In genomic region chr2:233379441-233379840, GRCh38 we compare ENCODE assay signal across 24 cellular contexts. TPM values are rescaled to one million over a fixed set of nuclear protein-coding genes. Genes with fewer than 3 reads are reported as not detected.
A peak's percentile ranks its signal among the peaks of the same experiment; 100 is the strongest.
DNase-seq lines count a peak whose midpoint lies in the region; ATAC-seq and TF ChIP-seq lines count a peak whose summit lies in the region.
"Had no signal": no experiment of that assay in that cellular context is flagged by ENCODE, and none has a peak within 500 bp of the region (broad histone marks: within the 10 kb centered on the region; RNA-seq: fewer than 3 reads in every experiment).

No MANE protein-coding gene starts in this region.

- no peaks in the 10 kb centered on the region for H3K9me2 ChIP-seq in OCI-LY7 (ENCODE audit: insufficient read depth, low read length)

- H3K4me1 ChIP-seq in Caco-2, result no peaks in the 10 kb centered on the region
- peaks cover 86% of the 10 kb centered on the region for H3K4me1 ChIP-seq in OCI-LY7 (ENCODE audit: insufficient read depth, low read length, poor library complexity, severe bottlenecking)
- peaks cover 3% of the 10 kb centered on the region in 2 experiments for H3K4me1 ChIP-seq in neutrophil (ENCODE audit: control insufficient read depth in 1 of 2, insufficient read depth in 1 of 2, low read depth in 1 of 2, low read length in 1 of 2)

- H3K4me1 Mint-ChIP-seq in Caco-2 (ENCODE audit: low read depth, unreplicated experiment), result peaks cover 30% of the 10 kb centered on the region
- peaks cover 50 to 64% of the 10 kb centered on the region in 2 donors for H3K4me1 Mint-ChIP-seq in effector memory CD8-positive, alpha-beta T cell (ENCODE audit: low read depth in 2 of 2)

- CTCF ChIA-PET in Caco-2 (lab: Charles Lee), result no interaction called here
- CTCF ChIA-PET in OCI-LY7 (lab: Charles Lee; ENCODE audit: unreplicated experiment), result no interaction called here

- H3K27ac Mint-ChIP-seq in Caco-2 (ENCODE audit: unreplicated experiment), result peak overlapping the region; percentile 14
- H3K27ac Mint-ChIP-seq in effector memory CD8-positive, alpha-beta T cell, result peak overlapping the region; percentile 5 to 78

- BruUV-seq in Caco-2 (replicated peaks; lab: Mats Ljungman, UMichigan), result no TSS peak
- BruUV-seq in OCI-LY7 (replicated peaks; lab: Mats Ljungman, UMichigan), result no TSS peak

- H3K27me3 ChIP-seq in Caco-2 (replicated peaks; ENCODE audit: control insufficient read depth, insufficient read depth, low read length) (no peaks in the 10 kb centered on the region), neutrophil (no peaks in the 10 kb centered on the region)
- H3K27me3 ChIP-seq: body of pancreas, esophagus muscularis mucosa, upper lobe of right lung had no signal

- DNase-seq in Caco-2, result no peak
- no peak for DNase-seq in OCI-LY7 (ENCODE audit: low spot score)
- no peak for DNase-seq in effector memory CD8-positive, alpha-beta T cell
- DNase-seq in midbrain (lab: John Stamatoyannopoulos, UW), result no peak
- no peak for DNase-seq in islet precursor cell
- no peak for DNase-seq in NCI-H226
- DNase-seq: activated CD8-positive, alpha-beta memory T cell treated with anti-CD3 and anti-CD28 coated beads, Interleukin-2, amount 50 U/mL, for 48 hours; activated effector memory CD4-positive, alpha-beta T cell treated with Interleukin-2 at 50 U/mL for 16 hours; body of pancreas; endodermal cell; GF-D8; left ventricle myocardium inferior; mucosa of descending colon; NCI-H187 treated with DMSO at 0.1 percent for 48 hours; NCI-H69; nucleus accumbens; psoas muscle; RPMI8226; stimulated activated CD8-positive, alpha-beta memory T cell treated with anti-CD3 and anti-CD28 coated beads, Interleukin-4, amount 100 ng/mL, for 48 hours; upper lobe of right lung had no signal

- H3K36me3 ChIP-seq in Caco-2 (ENCODE audit: control insufficient read depth, insufficient read depth, low read length), result no peaks in the 10 kb centered on the region
- H3K36me3 ChIP-seq in OCI-LY7 (ENCODE audit: insufficient read depth, low read length), result peaks cover 15% of the 10 kb centered on the region
- peaks cover 37% of the 10 kb centered on the region for H3K36me3 ChIP-seq in neutrophil
- H3K36me3 ChIP-seq: left ventricle myocardium inferior, upper lobe of right lung, WERI-Rb-1 had no signal

- no peaks in the 10 kb centered on the region for H3K9me3 ChIP-seq in Caco-2
- no peaks in the 10 kb centered on the region for H3K9me3 ChIP-seq in OCI-LY7 (ENCODE audit: low read length)
- H3K9me3 ChIP-seq in neutrophil, result no peaks in the 10 kb centered on the region
- H3K9me3 ChIP-seq: body of pancreas, esophagus muscularis mucosa, left ventricle myocardium inferior, mucosa of descending colon, psoas muscle, upper lobe of right lung had no signal

- POLR2A ChIA-PET in Caco-2 (lab: Charles Lee) (no interaction called here), OCI-LY7 (lab: Charles Lee) (interaction anchor here (0.6 to 4.9 kb wide), 8 partner anchors 8 to 112 kb away, joined by 3 to 38 read pairs (median 4); partner anchors contain the start of gene DGKD)

- no peak overlapping the region for H3K4me3 Mint-ChIP-seq in Caco-2 (ENCODE audit: unreplicated experiment)
- H3K4me3 Mint-ChIP-seq in effector memory CD8-positive, alpha-beta T cell, result no peak overlapping the region
- H3K4me3 Mint-ChIP-seq: endodermal cell had no signal

- no peak for ATAC-seq in effector memory CD8-positive, alpha-beta T cell (replicated peaks)
- ATAC-seq in HG02798 (IDR thresholded peaks at IDR 0.05; ENCODE audit: poor library complexity, unreplicated experiment), result no peak
- ATAC-seq: body of pancreas, psoas muscle, upper lobe of right lung had no signal

- no peaks in the 10 kb centered on the region for H3K9me3 Mint-ChIP-seq in Caco-2 (ENCODE audit: unreplicated experiment)
- no peaks in the 10 kb centered on the region for H3K9me3 Mint-ChIP-seq in effector memory CD8-positive, alpha-beta T cell
- H3K9me3 Mint-ChIP-seq: endodermal cell had no signal

- H3K27me3 Mint-ChIP-seq in Caco-2 (ENCODE audit: insufficient read depth, unreplicated experiment), result no peaks in the 10 kb centered on the region
- no peaks in the 10 kb centered on the region for H3K27me3 Mint-ChIP-seq in effector memory CD8-positive, alpha-beta T cell

- intact Hi-C loops in Caco-2 (cut with micrococcal nuclease; ENCODE audit: unreplicated experiment), result no loop called here
- intact Hi-C loops in OCI-LY7 (cut with micrococcal nuclease; ENCODE audit: unreplicated experiment), result no loop called here

- no peak for TF ChIP-seq CTCF in Caco-2 (IDR thresholded peaks at IDR 0.05; ENCODE audit: insufficient read depth in 1 of 2, low read depth in 1 of 2, low read length in 1 of 2, severe bottlenecking in 1 of 2, unreplicated experiment in 1 of 2)
- no peak for TF ChIP-seq CTCF in OCI-LY7 (conservative IDR thresholded peaks at IDR 0.05; ENCODE audit: low read length)
- TF ChIP-seq CTCF in neutrophil (IDR thresholded peaks at IDR 0.05), result no peak

- H3K4me2 ChIP-seq in OCI-LY7 (ENCODE audit: low read length), result peak overlapping the region; percentile 46

- H3K4me3 ChIP-seq in Caco-2 (ENCODE audit: low read depth, low read length), result no peak overlapping the region
- no peak overlapping the region for H3K4me3 ChIP-seq in OCI-LY7 (ENCODE audit: low read depth, low read length, poor library complexity, severe bottlenecking)
- no peak overlapping the region for H3K4me3 ChIP-seq in neutrophil (ENCODE audit: low read depth in 1 of 2, low read length in 1 of 2)
- H3K4me3 ChIP-seq: body of pancreas, esophagus muscularis mucosa, left ventricle myocardium inferior, mucosa of descending colon, psoas muscle, upper lobe of right lung had no signal

- H3K27ac ChIP-seq in OCI-LY7 (ENCODE audit: low read depth, low read length, poor library complexity, severe bottlenecking) (peak overlapping the region; percentile 52), neutrophil (peak overlapping the region; percentile 7)
- H3K27ac ChIP-seq: body of pancreas, esophagus muscularis mucosa, left ventricle myocardium inferior, psoas muscle, upper lobe of right lung, WERI-Rb-1 had no signal

- peaks cover 59% of the 10 kb centered on the region for H3K36me3 Mint-ChIP-seq in Caco-2 (ENCODE audit: insufficient read depth, unreplicated experiment)
- H3K36me3 Mint-ChIP-seq in effector memory CD8-positive, alpha-beta T cell (ENCODE audit: insufficient read depth), result peaks cover 15% of the 10 kb centered on the region

- H4K20me1 ChIP-seq in OCI-LY7 (ENCODE audit: insufficient read depth, low read length), result no peaks in the 10 kb centered on the region; the same call in 1 of the 2 replicates

- H2AFZ ChIP-seq in OCI-LY7 (ENCODE audit: low read length), result no peak overlapping the region

- peaks cover 70% of the 10 kb centered on the region for H3K79me2 ChIP-seq in OCI-LY7 (ENCODE audit: insufficient read depth, low read depth, low read length)

RNA-seq across cellular contexts. Expression of gene DGKD, which starts 25.1 kb away (rescaled TPM):
- 105 and 108 TPM in 2 replicates for total RNA-seq in Caco-2 (2022)
- total RNA-seq in OCI-LY7 (2014; rRNA removed; shearing (Covaris generic)), result 51.3 and 62.9 TPM in 2 replicates
- 271 and 305 TPM in 2 replicates for total RNA-seq in OCI-LY7 (2022)
